In the genomic region with DNA sequence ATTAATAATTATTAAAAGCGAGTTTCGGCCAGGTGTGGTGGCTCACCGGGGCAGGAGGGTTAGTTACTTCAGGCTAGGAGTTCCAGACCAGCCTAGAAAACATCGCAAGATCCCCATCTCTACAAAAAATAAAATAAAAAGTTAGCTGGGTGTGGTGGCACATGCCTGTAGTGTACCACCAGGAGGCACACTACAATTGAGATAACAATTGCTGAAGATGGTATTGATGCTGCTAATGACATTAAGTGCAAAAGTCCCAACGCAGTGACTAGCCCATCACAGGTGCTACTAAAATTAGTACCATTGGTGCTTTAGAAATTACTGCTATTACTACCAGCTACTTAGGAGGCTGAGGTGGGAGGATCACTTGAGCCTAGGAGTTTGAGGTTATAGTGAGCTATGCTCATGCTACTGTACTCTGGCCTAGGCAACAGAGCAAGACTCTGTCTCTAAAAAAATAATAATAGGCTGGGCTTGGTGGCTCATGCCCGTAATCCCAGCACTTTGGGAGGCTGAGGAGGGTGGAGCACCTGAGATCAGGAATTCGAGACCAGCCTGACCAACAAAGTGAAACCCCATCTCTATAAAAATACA, we compare ENCODE assay signal across 1 cellular context.
TF ChIP-seq lines count a peak whose summit lies in the region.

No MANE protein-coding gene starts in this region.

TF ChIP-seq in H1, 55 proteins besides CTCF, POLR2A, EP300 and RAD21 (continued from another document):
- TF ChIP-seq EZH2 (IDR thresholded peaks at IDR 0.05; ENCODE audit: low read depth, low read length, severe bottlenecking) = no peak
- no peak for TF ChIP-seq BCL11A (IDR thresholded peaks at IDR 0.05; ENCODE audit: low read depth in 2 of 2, low read length in 2 of 2)
- TF ChIP-seq RXRA (IDR thresholded peaks at IDR 0.05; ENCODE audit: insufficient read depth, low read depth, low read length) = no peak
